ENCODE assay signal across 26 cellular contexts in the genomic region with DNA sequence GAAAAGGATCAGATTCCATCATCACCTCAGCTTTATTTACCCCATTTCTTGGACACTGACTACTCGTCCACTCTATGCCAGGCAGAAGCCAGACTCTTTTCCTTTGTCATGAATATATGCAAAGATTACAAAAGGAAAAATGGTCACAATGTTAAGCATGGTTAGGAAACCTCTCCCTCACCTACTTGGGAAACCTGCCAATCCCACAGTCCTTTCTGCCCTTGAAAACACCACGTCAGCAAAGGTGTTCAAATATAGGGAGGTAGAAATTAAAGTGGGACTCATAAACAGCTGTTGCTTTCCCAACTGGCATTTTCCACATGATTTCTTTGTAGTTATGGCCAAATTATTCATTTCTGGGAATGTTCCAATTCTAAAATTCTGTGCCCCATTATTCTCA. TPM values are rescaled to one million over a fixed set of nuclear protein-coding genes. Genes with fewer than 3 reads are reported as not detected.
DNase-seq lines count a peak whose midpoint lies in the region; ATAC-seq and TF ChIP-seq lines count a peak whose summit lies in the region.
"Had no signal": no experiment of that assay in that cellular context is flagged by ENCODE, and none has a peak within 500 bp of the region (broad histone marks: within the 10 kb centered on the region; RNA-seq: fewer than 3 reads in every experiment).

No MANE protein-coding gene starts in this region.

- H3K4me3 Mint-ChIP-seq in T-helper 17 cell = no peak overlapping the region
- H3K4me3 Mint-ChIP-seq in stimulated activated effector memory CD8-positive, alpha-beta T cell treated with anti-CD3 and anti-CD28 coated beads, Interleukin-12 subunit alpha, Interleukin-12 subunit beta, amount 100 ng/mL, for 72 hours = no peak overlapping the region
- H3K4me3 Mint-ChIP-seq in HFFc6 = no peak overlapping the region
- H3K4me3 Mint-ChIP-seq: activated T-helper 17 cell treated with anti-CD3 and anti-CD28 coated beads, Interleukin-2, amount 50 U/mL, for 72 hours; effector memory CD8-positive, alpha-beta T cell; natural killer cell had no signal

- peaks cover 3% of the 10 kb centered on the region for H3K4me1 Mint-ChIP-seq in T-helper 17 cell
- no peaks in the 10 kb centered on the region for H3K4me1 Mint-ChIP-seq in stimulated activated effector memory CD8-positive, alpha-beta T cell treated with anti-CD3 and anti-CD28 coated beads, Interleukin-12 subunit alpha, Interleukin-12 subunit beta, amount 100 ng/mL, for 72 hours
- H3K4me1 Mint-ChIP-seq in HFFc6 (ENCODE audit: low read depth) = no peaks in the 10 kb centered on the region
- H3K4me1 Mint-ChIP-seq: activated T-helper 17 cell treated with anti-CD3 and anti-CD28 coated beads, Interleukin-2, amount 50 U/mL, for 72 hours had no signal

- H3K36me3 Mint-ChIP-seq in T-helper 17 cell (ENCODE audit: low read depth) (peaks cover 3% of the 10 kb centered on the region), HFFc6 (ENCODE audit: low read depth) (peaks cover 22% of the 10 kb centered on the region)
- peaks cover 100% of the 10 kb centered on the region for H3K36me3 Mint-ChIP-seq in stimulated activated effector memory CD8-positive, alpha-beta T cell treated with anti-CD3 and anti-CD28 coated beads, Interleukin-12 subunit alpha, Interleukin-12 subunit beta, amount 100 ng/mL, for 72 hours

- H3K27ac Mint-ChIP-seq in T-helper 17 cell = peak overlapping the region; percentile 47
- H3K27ac Mint-ChIP-seq in stimulated activated effector memory CD8-positive, alpha-beta T cell treated with anti-CD3 and anti-CD28 coated beads, Interleukin-12 subunit alpha, Interleukin-12 subunit beta, amount 100 ng/mL, for 72 hours = peak overlapping the region; percentile 5
- H3K27ac Mint-ChIP-seq in HFFc6 = no peak overlapping the region
- H3K27ac Mint-ChIP-seq: activated T-helper 17 cell treated with anti-CD3 and anti-CD28 coated beads, Interleukin-2, amount 50 U/mL, for 72 hours; effector memory CD8-positive, alpha-beta T cell; natural killer cell had no signal

- DNase-seq in NCI-H1105 treated with DMSO at 0.1 percent for 48 hours (lab: John Stamatoyannopoulos, UW) (peak; percentile 63), T-helper 17 cell (no peak), left lobe of liver (ENCODE audit: low spot score) (no peak), HFFc6 (no peak), SKM-1 (lab: John Stamatoyannopoulos, UW; ENCODE audit: unreplicated experiment) (no peak), omental fat pad (ENCODE audit: low spot score) (no peak)
- DNase-seq in stimulated activated effector memory CD8-positive, alpha-beta T cell treated with anti-CD3 and anti-CD28 coated beads, Interleukin-12 subunit alpha, Interleukin-12 subunit beta, amount 100 ng/mL, for 72 hours (ENCODE audit: low spot score in 2 of 2) = no peak
- DNase-seq: activated CD4-positive, alpha-beta T cell treated with anti-CD3 and anti-CD28 coated beads, Interleukin-2, amount 50 U/mL, for 4 hours; activated CD4-positive, CD25-positive, alpha-beta regulatory T cell; activated naive CD4-positive, alpha-beta T cell treated with anti-CD3 and anti-CD28 coated beads, Interleukin-2, amount 50 U/mL, for 16 hours; amniotic stem cell; C1 segment of cervical spinal cord; effector memory CD8-positive, alpha-beta T cell; foreskin melanocyte; left colon; midbrain; natural killer cell; NCI-H510A treated with DMSO at 0.1 percent for 48 hours; ovary; right cardiac atrium; stimulated activated CD4-positive, alpha-beta T cell treated with anti-CD3 and anti-CD28 coated beads, Interleukin-2, amount 100 ng/mL, for 48 hours; substantia nigra had no signal

- TF ChIP-seq CTCF in HFFc6 (IDR thresholded peaks at IDR 0.05) (no peak), omental fat pad (IDR thresholded peaks at IDR 0.05) (no peak)

- ATAC-seq in T-helper 17 cell = no peak
- peak; percentile 62 for ATAC-seq in left lobe of liver
- no peak for ATAC-seq in stimulated activated effector memory CD8-positive, alpha-beta T cell treated with anti-CD3 and anti-CD28 coated beads, Interleukin-12 subunit alpha, Interleukin-12 subunit beta, amount 100 ng/mL, for 72 hours
- ATAC-seq in omental fat pad (ENCODE audit: low FRiP score) = no peak
- ATAC-seq: activated T-helper 17 cell treated with anti-CD3 and anti-CD28 coated beads, Interleukin-2, amount 50 U/mL, for 72 hours; effector memory CD8-positive, alpha-beta T cell; GM12878; natural killer cell had no signal

- H3K9me3 Mint-ChIP-seq in stimulated activated effector memory CD8-positive, alpha-beta T cell treated with anti-CD3 and anti-CD28 coated beads, Interleukin-12 subunit alpha, Interleukin-12 subunit beta, amount 100 ng/mL, for 72 hours = no peaks in the 10 kb centered on the region
- no peaks in the 10 kb centered on the region for H3K9me3 Mint-ChIP-seq in HFFc6
- H3K9me3 Mint-ChIP-seq: activated T-helper 17 cell treated with anti-CD3 and anti-CD28 coated beads, Interleukin-2, amount 50 U/mL, for 72 hours; effector memory CD8-positive, alpha-beta T cell; natural killer cell had no signal

- H3K9me3 ChIP-seq in T-helper 17 cell (ENCODE audit: control insufficient read depth, low read length, poor library complexity, severe bottlenecking) = no peaks in the 10 kb centered on the region
- H3K9me3 ChIP-seq: esophagus muscularis mucosa, HAP-1, ovary had no signal

- H3K27me3 Mint-ChIP-seq in T-helper 17 cell (no peaks in the 10 kb centered on the region), HFFc6 (ENCODE audit: insufficient read depth) (no peaks in the 10 kb centered on the region)
- H3K27me3 Mint-ChIP-seq: activated T-helper 17 cell treated with anti-CD3 and anti-CD28 coated beads, Interleukin-2, amount 50 U/mL, for 72 hours; effector memory CD8-positive, alpha-beta T cell had no signal

RNA-seq across cellular contexts. Expression of gene ATP13A2, which starts 16.2 kb away (rescaled TPM):
- total RNA-seq in T-helper 17 cell (10 to 100 TPM; 44.4 TPM), left lobe of liver (10.3 TPM), omental fat pad (10 to 100 TPM; 18.7 to 38.9 (median 32.8) TPM)
- 10 to 100 TPM; 26.8 to 33.6 (median 29.4) TPM for total RNA-seq in HFFc6 (2021; fragmentation: NEBNext Ultra II Directional; extraction: Animal tissue kit (Norgen Biotek cat#: 25700))

RNA-seq across cellular contexts. Expression of gene SDHB, which starts 25.9 kb away (rescaled TPM):
- total RNA-seq in T-helper 17 cell = 10 to 100 TPM; 43.6 to 48.5 TPM
- total RNA-seq in left lobe of liver = 140 TPM
- total RNA-seq in HFFc6 (2021; fragmentation: NEBNext Ultra II Directional; extraction: Animal tissue kit (Norgen Biotek cat#: 25700)) = 100 to 1,000 TPM; 112 to 128 (median 116) TPM
- 100 to 1,000 TPM in 3 of 4 donors, 10 to 100 TPM in 1; 84.2 to 128 (median 117) TPM for total RNA-seq in omental fat pad

RNA-seq across cellular contexts. Expression of gene MFAP2, which starts 47.5 kb away (rescaled TPM):
- total RNA-seq in T-helper 17 cell (not detected), left lobe of liver (0.45 TPM), omental fat pad (10 to 100 TPM in 3 of 4 donors, 1 to 10 TPM in 1; 9.3 to 17.9 (median 10.6) TPM)
- total RNA-seq in HFFc6 (2021; fragmentation: NEBNext Ultra II Directional; extraction: Animal tissue kit (Norgen Biotek cat#: 25700)) = 10 to 100 TPM; 33.7 to 53.4 (median 47.5) TPM
- total RNA-seq: activated T-helper 17 cell treated with anti-CD3 and anti-CD28 coated beads, Interleukin-2, amount 50 U/mL, for 72 hours; GM12878 had no signal
